Comparison of ENCODE assay signal across 20 cellular contexts in genomic region chr12:71558445-71558844, GRCh38.
"Had no signal": no experiment of that assay in that cellular context is flagged by ENCODE, and none has a peak within 500 bp of the region (broad histone marks: within the 10 kb centered on the region; RNA-seq: fewer than 3 reads in every experiment).

No MANE protein-coding gene starts in this region.

- H3K27ac ChIP-seq: adrenal gland, gastrocnemius medialis, heart left ventricle, suprapubic skin, VCaP had no signal

- H3K27ac Mint-ChIP-seq: activated CD4-positive, alpha-beta memory T cell treated with anti-CD3 and anti-CD28 coated beads for 36 hours; activated CD4-positive, alpha-beta T cell treated with anti-CD3 and anti-CD28 coated beads for 36 hours; activated T-cell treated with anti-CD3 and anti-CD28 coated beads, Interleukin-2, amount 50 U/mL, for 24 hours; immature natural killer cell had no signal

- H3K4me1 Mint-ChIP-seq: activated CD4-positive, alpha-beta T cell treated with anti-CD3 and anti-CD28 coated beads for 36 hours; immature natural killer cell; nephron had no signal

- H3K27me3 ChIP-seq: adrenal gland, gastrocnemius medialis, heart left ventricle, suprapubic skin had no signal

- H3K9me3 Mint-ChIP-seq: activated CD4-positive, alpha-beta memory T cell treated with anti-CD3 and anti-CD28 coated beads for 36 hours; activated T-cell treated with anti-CD3 and anti-CD28 coated beads, Interleukin-2, amount 50 U/mL, for 24 hours; nephron had no signal

- H3K9me3 ChIP-seq: adrenal gland, gastrocnemius medialis, suprapubic skin had no signal

- H3K4me1 ChIP-seq: adrenal gland, gastrocnemius medialis, heart left ventricle, suprapubic skin had no signal

- H3K4me3 ChIP-seq: adrenal gland, gastrocnemius medialis, heart left ventricle, suprapubic skin had no signal

- H3K36me3 Mint-ChIP-seq: activated CD4-positive, alpha-beta memory T cell treated with anti-CD3 and anti-CD28 coated beads for 36 hours; immature natural killer cell had no signal

- H3K4me3 Mint-ChIP-seq: activated CD4-positive, alpha-beta memory T cell treated with anti-CD3 and anti-CD28 coated beads for 36 hours; activated CD4-positive, alpha-beta T cell treated with anti-CD3 and anti-CD28 coated beads for 36 hours; activated T-cell treated with anti-CD3 and anti-CD28 coated beads, Interleukin-2, amount 50 U/mL, for 24 hours; immature natural killer cell; nephron had no signal

- H3K27me3 Mint-ChIP-seq: activated CD4-positive, alpha-beta T cell treated with anti-CD3 and anti-CD28 coated beads for 36 hours; activated T-cell treated with anti-CD3 and anti-CD28 coated beads, Interleukin-2, amount 50 U/mL, for 24 hours had no signal

- ATAC-seq: activated CD4-positive, alpha-beta T cell treated with anti-CD3 and anti-CD28 coated beads for 36 hours; gastrocnemius medialis; heart left ventricle had no signal

- H3K36me3 ChIP-seq: adrenal gland, heart left ventricle, suprapubic skin had no signal

- DNase-seq: activated CD4-positive, alpha-beta memory T cell treated with anti-CD3 and anti-CD28 coated beads for 36 hours; activated CD4-positive, alpha-beta T cell treated with anti-CD3 and anti-CD28 coated beads for 36 hours; activated naive CD4-positive, alpha-beta T cell treated with anti-CD3 and anti-CD28 coated beads, Interleukin-2, amount 50 U/mL, for 16 hours; activated T-cell treated with anti-CD3 and anti-CD28 coated beads, Interleukin-2, amount 50 U/mL, for 24 hours; adrenal gland; central memory CD4-positive, alpha-beta T cell; cortex of kidney; effector CD4-positive, alpha-beta T cell; gastrocnemius medialis; heart left ventricle; immature natural killer cell; nucleus accumbens; stimulated activated CD4-positive, alpha-beta T cell treated with anti-CD3 and anti-CD28 coated beads, Interleukin-4, amount 100 ng/mL, for 4 hours; stimulated activated CD8-positive, alpha-beta memory T cell treated with anti-CD3 and anti-CD28 coated beads, Interleukin-4, amount 100 ng/mL, for 48 hours; stimulated activated naive CD4-positive, alpha-beta T cell treated with Interleukin-2 at 50 U/mL for 16 hours; T-helper 9 cell; trophoblast cell had no signal
